ENCODE assay signal across 1 cellular context in genomic region chr6:13528232-13528631, GRCh38.
A peak's percentile ranks its signal among the peaks of the same experiment; 100 is the strongest.
TF ChIP-seq lines count a peak whose summit lies in the region.

No MANE protein-coding gene starts in this region.

TF ChIP-seq in HepG2, 621 proteins besides CTCF, POLR2A, EP300 and RAD21:
- TF ChIP-seq ATF7 (IDR thresholded peaks at IDR 0.05) = peak; percentile 30; the same call in 1 of the 2 replicates
- no peak for TF ChIP-seq ATF7 (CRISPR knock-in tag; IDR thresholded peaks at IDR 0.05)
- no peak for TF ChIP-seq HINFP (CRISPR knock-in tag; IDR thresholded peaks at IDR 0.05; ENCODE audit: low read depth)
